ENCODE assay signal across 16 cellular contexts in the genomic region with DNA sequence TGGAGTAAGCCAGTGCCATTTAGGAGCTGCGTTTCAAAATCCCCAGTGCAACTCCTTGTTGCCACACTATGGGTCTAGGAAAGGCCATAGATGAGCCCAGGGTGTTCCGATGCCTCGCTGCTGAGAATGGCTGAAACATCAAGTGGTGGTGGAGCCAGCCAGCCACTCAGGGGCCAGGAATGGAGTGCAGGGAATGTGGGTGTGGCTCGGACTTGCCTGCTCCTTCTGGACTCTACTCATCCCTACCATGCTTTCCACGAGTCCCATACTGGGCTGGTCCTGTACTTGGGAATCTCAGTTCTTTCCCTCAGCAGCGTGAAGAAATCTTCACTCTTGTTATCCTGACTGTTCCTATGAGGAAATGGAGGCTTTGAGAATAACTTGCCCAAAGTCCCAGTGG.
A peak's percentile ranks its signal among the peaks of the same experiment; 100 is the strongest.
DNase-seq lines count a peak whose midpoint lies in the region; ATAC-seq, FAIRE-seq and TF ChIP-seq lines count a peak whose summit lies in the region.
"Had no signal": no experiment of that assay in that cellular context is flagged by ENCODE, and none has a peak within 500 bp of the region (broad histone marks: within the 10 kb centered on the region; RNA-seq: fewer than 3 reads in every experiment).

No MANE protein-coding gene starts in this region.

- DNase-seq in GM23338 (ENCODE audit: low spot score) = no peak
- DNase-seq in H1 (ENCODE audit: low read depth in 1 of 2, low spot score in 2 of 2) = peak in 1 of 2 experiments; percentile 40
- no peak for DNase-seq in neuronal stem cell (ENCODE audit: low spot score)
- no peak for DNase-seq in NCI-H526 (lab: John Stamatoyannopoulos, UW)
- no peak for DNase-seq in head of caudate nucleus
- DNase-seq: ACHN; CD4-positive, alpha-beta memory T cell; DMS79; IMR-90; KBM-7 had no signal

- H3K79me1 ChIP-seq in H1 (ENCODE audit: low read depth, low read length) (no peaks in the 10 kb centered on the region), neuronal stem cell (ENCODE audit: low read depth, low read length) (no peaks in the 10 kb centered on the region)

- ATAC-seq in GM23338 (peak; percentile 39), GM18520 (IDR thresholded peaks at IDR 0.05; ENCODE audit: unreplicated experiment) (no peak)

- H3K9me2 ChIP-seq in GM23338 (ENCODE audit: insufficient read depth) = peaks cover 8% of the 10 kb centered on the region; the same call in 1 of the 2 replicates

- no peak overlapping the region for H2BK20ac ChIP-seq in H1 (ENCODE audit: low read length)

- H3K4ac ChIP-seq in H1 (replicated peaks; ENCODE audit: insufficient read length, low read depth, low read length) = no peak overlapping the region
- no peak overlapping the region for H3K4ac ChIP-seq in neuronal stem cell (ENCODE audit: low read length)

- whole genome bisulfite sequencing in H1 (ENCODE audit: extremely low coverage in 1 of 2, insufficient coverage in 1 of 2, insufficient read length in 1 of 2, insufficient replicate concordance in 2 of 2, low coverage in 1 of 2, low lambda C conversion rate in 2 of 2, missing lambda C conversion rate in 1 of 2), 2 experiments = 90% methylated on average over 6 of the region's 6 CpGs; no CpG with 5 or more reads in 1 of the 2 experiments
- no CpG with 5 or more reads among the region's 6 CpGs for WGBS in neuronal stem cell (ENCODE audit: extremely low coverage in 2 of 2, insufficient read length in 2 of 2, insufficient replicate concordance in 1 of 2), 2 donors

- H3K9me3 ChIP-seq in BLaER1 (no peaks in the 10 kb centered on the region), H1 (ENCODE audit: insufficient read depth in 2 of 2, low read depth in 1 of 2, low read length in 1 of 2) (no peaks in the 10 kb centered on the region), neuronal stem cell (replicated peaks in 1 of 2; ENCODE audit: control insufficient read depth in 2 of 2, insufficient read depth in 1 of 2, low read depth in 1 of 2, low read length in 2 of 2) (peaks cover 0 to under 1% of the 10 kb centered on the region in 2 donors)

- H3F3A ChIP-seq in GM23338 (replicated peaks; ENCODE audit: low read depth) = no peaks in the 10 kb centered on the region

- H3K4me1 ChIP-seq in BLaER1 (peaks cover 15% of the 10 kb centered on the region), GM23338 (ENCODE audit: insufficient read depth) (no peaks in the 10 kb centered on the region; the same call in 1 of the 2 replicates), H1 (replicated peaks in 1 of 4; ENCODE audit: control insufficient read depth in 3 of 4, insufficient read depth in 4 of 4, low read length in 3 of 4) (no peaks in the 10 kb centered on the region), neuronal stem cell (ENCODE audit: control insufficient read depth in 2 of 2, insufficient read depth in 1 of 2, low read depth in 1 of 2, low read length in 2 of 2) (peaks cover 0 to 5% of the 10 kb centered on the region in 2 donors)

- H3K4me3 Mint-ChIP-seq in GM23338 = no peak overlapping the region
- H3K4me3 Mint-ChIP-seq: CD4-positive, alpha-beta memory T cell had no signal

- H2BK12ac ChIP-seq in H1 (ENCODE audit: low read depth, low read length) = no peak overlapping the region
- H2BK12ac ChIP-seq in neuronal stem cell (ENCODE audit: low read length) = no peak overlapping the region

- H3K4me2 ChIP-seq in BLaER1 = peak overlapping the region; percentile 58
- H3K4me2 ChIP-seq in GM23338 = no peak overlapping the region
- no peak overlapping the region for H3K4me2 ChIP-seq in H1 (ENCODE audit: insufficient read depth in 1 of 2, low read depth in 2 of 2, low read length in 2 of 2)
- no peak overlapping the region for H3K4me2 ChIP-seq in neuronal stem cell (ENCODE audit: insufficient read depth, low read length, poor library complexity, severe bottlenecking)

- CTCF ChIA-PET in H1 (lab: Charles Lee; ENCODE audit: partially characterized antibody) = interaction anchor here (1.4 to 1.7 kb wide), 2 partner anchors 10 to 38 kb away, joined by 5 to 7 read pairs; no protein-coding TSS in a partner anchor

- H4K91ac ChIP-seq in H1 (replicated peaks; ENCODE audit: insufficient read length, low read length) (no peak overlapping the region), neuronal stem cell (ENCODE audit: low read depth, low read length, poor library complexity) (no peak overlapping the region)

- H3K79me2 ChIP-seq in GM23338 (replicated peaks; ENCODE audit: insufficient read depth) (no peaks in the 10 kb centered on the region), H1 (ENCODE audit: control insufficient read depth in 1 of 2, insufficient read depth in 2 of 2, low read length in 2 of 2) (no peaks in the 10 kb centered on the region)

- no peaks in the 10 kb centered on the region for H3K23me2 ChIP-seq in H1 (ENCODE audit: low read depth, low read length)

- no peaks in the 10 kb centered on the region for H3K36me3 Mint-ChIP-seq in GM23338 (ENCODE audit: low read depth)
- H3K36me3 Mint-ChIP-seq: CD4-positive, alpha-beta memory T cell had no signal

- H2BK15ac ChIP-seq in H1 (ENCODE audit: low read length) (no peak overlapping the region), neuronal stem cell (ENCODE audit: low read length) (no peak overlapping the region)

- H3K18ac ChIP-seq in H1 (ENCODE audit: extremely low read depth, low read length) (no peak overlapping the region), neuronal stem cell (ENCODE audit: low read length) (peak overlapping the region; percentile 53)

- no peak for TF ChIP-seq POLR2A in H1 (IDR thresholded peaks at IDR 0.05; ENCODE audit: control extremely low read depth in 1 of 2, low read depth in 2 of 2, low read length in 2 of 2)

- H2AK5ac ChIP-seq in H1 (ENCODE audit: low read depth, low read length) (no peak overlapping the region), neuronal stem cell (ENCODE audit: low read depth, low read length) (no peak overlapping the region)

- H3K56ac ChIP-seq in H1 (replicated peaks; ENCODE audit: insufficient read length, low read depth, low read length) = no peak overlapping the region

- H3K23ac ChIP-seq in H1 (ENCODE audit: insufficient read length) = no peak overlapping the region
- no peak overlapping the region for H3K23ac ChIP-seq in neuronal stem cell (ENCODE audit: low read depth, low read length, poor library complexity)

- TF ChIP-seq EP300 in H1 (IDR thresholded peaks at IDR 0.05; ENCODE audit: borderline replicate concordance in 1 of 2, low read depth in 2 of 2, low read length in 2 of 2) = no peak

- intact Hi-C loops in head of caudate nucleus (cut with DNase I) = no loop called here

- H2BK5ac ChIP-seq in H1 (ENCODE audit: low read depth, low read length) (no peak overlapping the region), neuronal stem cell (ENCODE audit: low read length) (no peak overlapping the region)

- no peak overlapping the region for H3K14ac ChIP-seq in H1 (ENCODE audit: insufficient read length)
- H3K14ac ChIP-seq in neuronal stem cell (ENCODE audit: low read length) = no peak overlapping the region

- TF ChIP-seq CTCF in GM23338 (conservative IDR thresholded peaks at IDR 0.05; ENCODE audit: low read depth in 2 of 2) (no peak), H1 (IDR thresholded peaks at IDR 0.05; ENCODE audit: control extremely low read depth in 1 of 3, insufficient read depth in 1 of 3, low read depth in 1 of 3, low read length in 3 of 3) (no peak)

- FAIRE-seq in H1 (lab: Jason Lieb, UNC) = no peak
- FAIRE-seq: GM12891, GM19239, H54 had no signal

- H4K20me1 ChIP-seq in BLaER1 (no peaks in the 10 kb centered on the region), GM23338 (replicated peaks; ENCODE audit: insufficient read depth) (no peaks in the 10 kb centered on the region), H1 (replicated peaks in 1 of 2; ENCODE audit: control insufficient read depth in 1 of 2, insufficient read depth in 2 of 2, low read length in 2 of 2) (no peaks in the 10 kb centered on the region)

- peaks cover 3% of the 10 kb centered on the region; the same call in 1 of the 3 replicates for H3K4me1 Mint-ChIP-seq in GM23338
- H3K4me1 Mint-ChIP-seq: CD4-positive, alpha-beta memory T cell had no signal

- H3K27me3 Mint-ChIP-seq in GM23338 (ENCODE audit: insufficient read depth, low read depth, poor library complexity) = no peaks in the 10 kb centered on the region

- H2AFZ ChIP-seq in GM23338 (no peak overlapping the region), H1 (ENCODE audit: low read length) (0 out of 2 replicates have a peak overlapping the region, but pooled peaks have one; percentile 27), neuronal stem cell (ENCODE audit: low read length) (no peak overlapping the region)

- H3K27me3 ChIP-seq in BLaER1 (peaks cover 11% of the 10 kb centered on the region), GM23338 (ENCODE audit: insufficient read depth) (no peaks in the 10 kb centered on the region), H1 (replicated peaks in 1 of 4; ENCODE audit: control insufficient read depth in 3 of 4, extremely low read depth in 1 of 4, insufficient read depth in 3 of 4, low read length in 3 of 4) (no peaks in the 10 kb centered on the region; a peak in 1 of 7 replicates), neuronal stem cell (ENCODE audit: control insufficient read depth in 3 of 3, insufficient read depth in 3 of 3, low read depth in 1 of 3, low read length in 3 of 3) (peaks cover 0 to 2% (median 0%) of the 10 kb centered on the region in 3 experiments)

- H3K27ac Mint-ChIP-seq in GM23338 = no peak overlapping the region
- H3K27ac Mint-ChIP-seq: CD4-positive, alpha-beta memory T cell had no signal

- H3K27ac ChIP-seq in BLaER1 = no peak overlapping the region
- H3K27ac ChIP-seq in GM23338 (ENCODE audit: low read depth) = no peak overlapping the region
- no peak overlapping the region for H3K27ac ChIP-seq in H1 (ENCODE audit: low read depth, low read length)
- H3K27ac ChIP-seq in neuronal stem cell (replicated peaks; ENCODE audit: low read length) = no peak overlapping the region
- H3K27ac ChIP-seq: C4-2B had no signal

- H2BK120ac ChIP-seq in H1 (replicated peaks; ENCODE audit: low read depth, low read length) (no peak overlapping the region), neuronal stem cell (ENCODE audit: low read depth, low read length) (no peak overlapping the region)

- no peak for TF ChIP-seq RAD21 in H1 (IDR thresholded peaks at IDR 0.05 in 1 of 2, conservative IDR thresholded peaks at IDR 0.05 in 1 of 2; ENCODE audit: low read depth in 2 of 2, low read length in 2 of 2)

- POLR2A ChIA-PET in H1 (lab: Charles Lee; ENCODE audit: partially characterized antibody) = interaction anchor here (0.5 kb wide), 1 partner anchor 277 kb away, joined by 3 read pairs; no protein-coding TSS in a partner anchor

- H3K9ac ChIP-seq in BLaER1 (no peak overlapping the region), H1 (replicated peaks in 1 of 4; ENCODE audit: extremely low read depth in 1 of 4, low read depth in 3 of 4, low read length in 3 of 4) (no peak overlapping the region), neuronal stem cell (ENCODE audit: low read depth, low read length, poor library complexity) (no peak overlapping the region)

- H3K4me3 ChIP-seq in BLaER1 (no peak overlapping the region), GM23338 (no peak overlapping the region), H1 (ENCODE audit: extremely low read depth in 1 of 4, insufficient read depth in 2 of 4, low read depth in 3 of 4, low read length in 4 of 4) (no peak overlapping the region), neuronal stem cell (ENCODE audit: low read length in 2 of 2) (no peak overlapping the region)

- no peak overlapping the region for H4K5ac ChIP-seq in H1 (ENCODE audit: insufficient read length, low read depth, low read length)

- H3K36me3 ChIP-seq in BLaER1 (no peaks in the 10 kb centered on the region), GM23338 (ENCODE audit: insufficient read depth) (no peaks in the 10 kb centered on the region), H1 (ENCODE audit: control insufficient read depth in 2 of 4, insufficient read depth in 4 of 4, low read length in 3 of 4) (no peaks in the 10 kb centered on the region), neuronal stem cell (replicated peaks in 1 of 2; ENCODE audit: control insufficient read depth in 2 of 2, insufficient read depth in 2 of 2, low read length in 2 of 2) (no peaks in the 10 kb centered on the region)

- H4K8ac ChIP-seq in H1 (ENCODE audit: extremely low read depth, insufficient read depth, low read length) = no peak overlapping the region
- no peak overlapping the region for H4K8ac ChIP-seq in neuronal stem cell (ENCODE audit: low read depth, low read length)

- no peaks in the 10 kb centered on the region for H3K9me3 Mint-ChIP-seq in GM23338
